ENCODE assay signal across 8 cellular contexts in genomic region chr6:28218312-28219248, GRCh38. TPM values are rescaled to one million over a fixed set of nuclear protein-coding genes. Genes with fewer than 3 reads are reported as not detected.
A peak's percentile ranks its signal among the peaks of the same experiment; 100 is the strongest.
DNase-seq lines count a peak whose midpoint lies in the region; ATAC-seq and TF ChIP-seq lines count a peak whose summit lies in the region.

No MANE protein-coding gene starts in this region.

- WGBS in hepatocyte (ENCODE audit: low lambda C conversion rate, missing lambda C conversion rate) = 18% methylated on average over 38 of the region's 56 CpGs
- 9 to 11% (median 11%) methylated on average over 50 to 56 of the region's 56 CpGs for WGBS in psoas muscle, 3 donors

- H3K9me3 Mint-ChIP-seq in CD4-positive, alpha-beta memory T cell = peaks cover 0 to 6% (median under 1%) of the 10 kb centered on the region in 8 donors

- ATAC-seq in GM18868 (IDR thresholded peaks at IDR 0.05; ENCODE audit: unreplicated experiment) (peak; percentile 60), HG03442 (IDR thresholded peaks at IDR 0.05; ENCODE audit: unreplicated experiment) (peak; percentile 63), psoas muscle (peak; percentile 94 to 98 (median 95)), GM19328 (IDR thresholded peaks at IDR 0.05; ENCODE audit: unreplicated experiment) (no peak)

- no peaks in the 10 kb centered on the region for H3K79me2 ChIP-seq in hepatocyte

- H3K36me3 ChIP-seq in CD4-positive, alpha-beta memory T cell (ENCODE audit: insufficient read depth, low read length) = no peaks in the 10 kb centered on the region
- H3K36me3 ChIP-seq in hepatocyte (replicated peaks; ENCODE audit: insufficient read depth, low read depth) (no peaks in the 10 kb centered on the region), psoas muscle (ENCODE audit: insufficient read depth in 1 of 2, low read depth in 1 of 2) (no peaks in the 10 kb centered on the region)

- in situ Hi-C loops in astrocyte of the cerebellum (cut with HindIII; ENCODE audit: low sequenced_read_pairs) = no loop called here

- peak overlapping the region; percentile 82 for H3K4me2 ChIP-seq in hepatocyte

- H3K27ac ChIP-seq in CD4-positive, alpha-beta memory T cell (ENCODE audit: low read depth, low read length) = no peak overlapping the region
- H3K27ac ChIP-seq in hepatocyte (peak overlapping the region; percentile 77), psoas muscle (peak overlapping the region; percentile 90)

- peaks cover 0 to 4% (median under 1%) of the 10 kb centered on the region in 4 donors for H3K4me1 Mint-ChIP-seq in CD4-positive, alpha-beta memory T cell

- TF ChIP-seq CTCF in astrocyte of the cerebellum (IDR thresholded peaks at IDR 0.05; ENCODE audit: low read depth, low read length, missing control alignments) (no peak), hepatocyte (IDR thresholded peaks at IDR 0.05; ENCODE audit: poor library complexity) (no peak), psoas muscle (IDR thresholded peaks at IDR 0.05) (no peak)

- H4K20me1 ChIP-seq in hepatocyte (ENCODE audit: insufficient read depth, poor library complexity, severe bottlenecking) = no peaks in the 10 kb centered on the region

- peaks cover 18% of the 10 kb centered on the region for H3K27me3 ChIP-seq in CD4-positive, alpha-beta memory T cell (ENCODE audit: insufficient read depth, low read length)
- H3K27me3 ChIP-seq in hepatocyte (peaks cover 36% of the 10 kb centered on the region), psoas muscle (ENCODE audit: insufficient read depth in 3 of 3, low read length in 2 of 3) (peaks cover 0 to 29% (median 6%) of the 10 kb centered on the region in 3 donors)

- CTCF ChIA-PET in CD4-positive, alpha-beta memory T cell (lab: Charles Lee; ENCODE audit: partially characterized antibody) = no interaction called here

- H3K27ac Mint-ChIP-seq in CD4-positive, alpha-beta memory T cell = no peak overlapping the region

- no peaks in the 10 kb centered on the region for H3K4me1 ChIP-seq in CD4-positive, alpha-beta memory T cell (ENCODE audit: insufficient read depth, low read length)
- H3K4me1 ChIP-seq in hepatocyte (ENCODE audit: insufficient read depth) (no peaks in the 10 kb centered on the region), psoas muscle (peaks cover 19% of the 10 kb centered on the region)

- H3K4me3 ChIP-seq in CD4-positive, alpha-beta memory T cell (ENCODE audit: low read length in 2 of 2) = peak overlapping the region in 1 of 2 donors; percentile 25
- H3K4me3 ChIP-seq in astrocyte of the cerebellum (ENCODE audit: low read depth, low read length) = peak overlapping the region; percentile 55
- H3K4me3 ChIP-seq in hepatocyte = peak overlapping the region; percentile 66
- peak overlapping the region; percentile 83 for H3K4me3 ChIP-seq in psoas muscle

- H3K36me3 Mint-ChIP-seq in CD4-positive, alpha-beta memory T cell = no peaks in the 10 kb centered on the region

- intact Hi-C loops in CD4-positive, alpha-beta memory T cell (cut with micrococcal nuclease) = no loop called here
- intact Hi-C loops in psoas muscle (cut with DNase I) = loop anchor here in 1 of 2 donors (5.0 kb wide), 1 partner anchor 34 kb away; the partner anchor contains the start of gene ZKSCAN4

- peak overlapping the region; percentile 70 to 83 (median 74) for H3K4me3 Mint-ChIP-seq in CD4-positive, alpha-beta memory T cell

- peak overlapping the region; percentile 97 for H2AFZ ChIP-seq in hepatocyte

- no peak for DNase-seq in CD4-positive, alpha-beta memory T cell
- DNase-seq in NOMO-1 treated with DMSO at 0.1 percent for 48 hours (lab: John Stamatoyannopoulos, UW; ENCODE audit: unreplicated experiment) = peak; percentile 43
- DNase-seq in astrocyte of the cerebellum (ENCODE audit: low read depth) = peak; percentile 12
- peak; percentile 77 for DNase-seq in hepatocyte (ENCODE audit: low spot score)
- DNase-seq in psoas muscle = peak; percentile 86 to 87

- no peaks in the 10 kb centered on the region for H3K9me3 ChIP-seq in CD4-positive, alpha-beta memory T cell (ENCODE audit: control insufficient read depth in 1 of 2, low read length in 2 of 2)
- H3K9me3 ChIP-seq in hepatocyte (ENCODE audit: low read depth) (no peaks in the 10 kb centered on the region), psoas muscle (no peaks in the 10 kb centered on the region)

- POLR2A ChIA-PET in CD4-positive, alpha-beta memory T cell (lab: Charles Lee; ENCODE audit: partially characterized antibody) = interaction anchor here (1.7 kb wide), 1 partner anchor 77 kb away, joined by 3 read pairs; the partner anchor contains the start of gene ZKSCAN8

- H3K27me3 Mint-ChIP-seq in CD4-positive, alpha-beta memory T cell = peaks cover 55 to 71% of the 10 kb centered on the region in 2 donors

- H3K9me2 ChIP-seq in hepatocyte (replicated peaks; ENCODE audit: insufficient read depth) = no peaks in the 10 kb centered on the region

RNA-seq across cellular contexts. Expression of gene ZSCAN9, which starts 6.5 kb away (rescaled TPM):
- total RNA-seq in CD4-positive, alpha-beta memory T cell = 1 to 10 TPM; 3.4 to 4.4 TPM
- polyA plus RNA-seq in CD4-positive, alpha-beta memory T cell = 1 to 10 TPM; 1.2 to 3.5 TPM
- total RNA-seq in hepatocyte (12.1 and 12.2 TPM in 2 replicates), psoas muscle (1 to 10 TPM; 5.2 to 6.9 (median 6.3) TPM)
- polyA plus RNA-seq in hepatocyte (7.4 and 8.0 TPM in 2 replicates), psoas muscle (10 to 100 TPM in 1 of 3 donors, 1 to 10 TPM in 2; 3.9 to 10.4 (median 7.4) TPM)

RNA-seq across cellular contexts. Expression of gene ZKSCAN4, which starts 33.5 kb away (rescaled TPM):
- total RNA-seq in CD4-positive, alpha-beta memory T cell = 10 to 100 TPM in 1 of 2 experiments, 1 to 10 TPM in 1; 9.9 to 11.1 TPM
- polyA plus RNA-seq in CD4-positive, alpha-beta memory T cell = 1 to 10 TPM; 2.4 to 5.2 TPM
- total RNA-seq in hepatocyte = 3.1 and 4.3 TPM in 2 replicates
- polyA plus RNA-seq in hepatocyte = 3.1 and 3.5 TPM in 2 replicates
- total RNA-seq in psoas muscle = 1 to 10 TPM; 1.0 to 2.2 (median 1.8) TPM
- polyA plus RNA-seq in psoas muscle = 1 to 10 TPM in 2 of 3 donors, under 1 TPM in 1; 0.83 to 2.2 (median 1.2) TPM

RNA-seq across cellular contexts. Expression of gene NKAPL, which starts 40.5 kb away (rescaled TPM):
- total RNA-seq in CD4-positive, alpha-beta memory T cell = under 1 TPM in 1 of 2 experiments, not detected in 1; 0.33 TPM
- under 1 TPM in 1 of 2 donors, not detected in 1; 0.15 TPM for polyA plus RNA-seq in CD4-positive, alpha-beta memory T cell
- total RNA-seq in hepatocyte (0.17 TPM in 1 of 2 replicates, not detected in the other), psoas muscle (1 to 10 TPM; 5.0 to 9.4 (median 6.0) TPM)
- polyA plus RNA-seq in hepatocyte (not detected in 2 replicates), psoas muscle (10 to 100 TPM in 2 of 3 donors, 1 to 10 TPM in 1; 8.1 to 27.3 (median 17.1) TPM)

RNA-seq across cellular contexts. Expression of gene ZSCAN26, which starts 48.4 kb away (rescaled TPM):
- 10 to 100 TPM; 23.3 to 26.5 TPM for total RNA-seq in CD4-positive, alpha-beta memory T cell
- polyA plus RNA-seq in CD4-positive, alpha-beta memory T cell = 10 to 100 TPM; 13.1 to 14.2 TPM
- 14.7 and 24.4 TPM in 2 replicates for total RNA-seq in hepatocyte
- polyA plus RNA-seq in hepatocyte = 7.6 and 7.8 TPM in 2 replicates
- total RNA-seq in psoas muscle = 10 to 100 TPM in 2 of 4 donors, 1 to 10 TPM in 2; 6.9 to 12.9 (median 10.1) TPM
- polyA plus RNA-seq in psoas muscle = 1 to 10 TPM; 4.2 to 8.0 (median 6.4) TPM

Comparison
In these comparisons a context has a peak if more than half of its experiments do, and no peak if none do; other contexts are left out.
1. DNase-seq: peak in NOMO-1 treated with DMSO at 0.1 percent for 48 hours (single experiment), astrocyte of the cerebellum (single experiment), hepatocyte (single experiment) and psoas muscle (2 of 2); none in CD4-positive, alpha-beta memory T cell (0 of 5).